Comparison of ENCODE assay signal across 8 cellular contexts in the genomic region with DNA sequence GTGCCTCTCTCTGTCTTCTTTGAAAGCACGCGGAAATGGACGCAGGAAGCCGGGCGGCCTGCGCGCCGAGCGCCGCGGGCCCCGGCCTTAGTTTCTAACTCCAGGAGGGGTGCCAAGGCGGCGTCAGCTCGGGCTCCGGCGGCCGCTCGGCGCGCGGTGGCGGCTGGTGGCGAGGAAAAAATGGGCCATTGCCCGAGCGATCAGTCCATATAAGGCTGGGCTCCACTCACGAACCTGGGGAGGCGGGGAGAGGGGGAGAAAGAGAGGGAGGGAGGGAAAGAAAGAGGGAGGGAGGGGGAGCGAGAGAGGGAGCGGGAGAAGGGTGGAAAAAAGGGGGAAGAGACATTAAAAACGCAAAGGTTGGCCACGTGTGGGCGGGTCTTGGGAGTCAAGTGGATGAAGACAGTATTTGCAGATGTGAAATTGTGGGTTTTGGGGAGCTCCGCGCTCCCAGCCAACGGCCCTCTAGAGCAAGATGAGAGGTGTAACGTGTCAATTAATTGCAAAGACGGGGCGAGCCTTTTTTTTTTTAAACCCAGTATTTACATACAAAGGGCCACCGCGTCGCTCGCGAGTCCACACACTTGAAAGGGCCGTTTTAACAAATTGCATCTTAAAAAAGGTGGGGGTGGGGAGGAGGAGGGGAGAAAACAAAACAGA. TPM values are rescaled to one million over a fixed set of nuclear protein-coding genes. Genes with fewer than 3 reads are reported as not detected.
A peak's percentile ranks its signal among the peaks of the same experiment; 100 is the strongest.
DNase-seq lines count a peak whose midpoint lies in the region; ATAC-seq and TF ChIP-seq lines count a peak whose summit lies in the region.

A gene (minus strand): TSS at position 184 of the 660 bp plus-strand sequence. CDS start 395 bp downstream, outside the sequence.

- DNase-seq in ELF-1 (ENCODE audit: low read depth, low spot score) (peak; percentile 49), NCI-H2171 (lab: John Stamatoyannopoulos, UW) (peak; percentile 37), esophagus squamous epithelium (lab: John Stamatoyannopoulos, UW) (no peak), putamen (ENCODE audit: low spot score) (peak; percentile 89), GOT3 (lab: John Stamatoyannopoulos, UW) (no peak), iPS-NIHi7 (ENCODE audit: extremely low spot score) (no peak), epidermal melanocyte (ENCODE audit: insufficient read length, low spot score) (no peak)

- H3K4me1 ChIP-seq in esophagus squamous epithelium = peaks cover 45 to 85% (median 57%) of the 10 kb centered on the region in 3 donors

- WGBS in esophagus squamous epithelium, 2 donors = 3 to 5% methylated on average over 29 to 34 of the region's 45 CpGs

- no peaks in the 10 kb centered on the region for H3K36me3 ChIP-seq in esophagus squamous epithelium

- no peak within 1 kb of the TSS for H3K27ac ChIP-seq in esophagus squamous epithelium

- TF ChIP-seq POLR2A in esophagus squamous epithelium (IDR thresholded peaks at IDR 0.05) = no peak

- peak within 1 kb of the TSS in 3 of 4 donors; percentile 14 to 58 (median 35) for H3K4me3 ChIP-seq in esophagus squamous epithelium

- no peak for TF ChIP-seq CTCF in esophagus squamous epithelium (IDR thresholded peaks at IDR 0.05)

- ATAC-seq in GM21381 (IDR thresholded peaks at IDR 0.05; ENCODE audit: unreplicated experiment) = no peak

- H3K9me3 ChIP-seq in esophagus squamous epithelium = no peaks in the 10 kb centered on the region

- H3K27me3 ChIP-seq in esophagus squamous epithelium = peaks cover 48 to 100% (median 73%) of the 10 kb centered on the region in 4 donors

- intact Hi-C loops in esophagus squamous epithelium (cut with DNase I) = no loop called here

RNA-seq across cellular contexts. Expression of the gene that starts here (rescaled TPM):
- not detected for total RNA-seq in esophagus squamous epithelium

Comparison
In these comparisons a context has a peak if more than half of its experiments do, and no peak if none do; other contexts are left out.
1. DNase-seq: peak in ELF-1 (single experiment), NCI-H2171 (single experiment) and putamen (single experiment); none in esophagus squamous epithelium (single experiment), GOT3 (single experiment), iPS-NIHi7 (single experiment) and epidermal melanocyte (single experiment).